In genomic region chr11:117874910-117875396, GRCh38 we compare ENCODE assay signal across 12 cellular contexts. TPM values are rescaled to one million over a fixed set of nuclear protein-coding genes. Genes with fewer than 3 reads are reported as not detected.
DNase-seq lines count a peak whose midpoint lies in the region; ATAC-seq, FAIRE-seq and TF ChIP-seq lines count a peak whose summit lies in the region.
"Had no signal": no experiment of that assay in that cellular context is flagged by ENCODE, and none has a peak within 500 bp of the region (broad histone marks: within the 10 kb centered on the region; RNA-seq: fewer than 3 reads in every experiment).

No MANE protein-coding gene starts in this region.

- POLR2A ChIA-PET in naive thymus-derived CD4-positive, alpha-beta T cell (lab: Charles Lee), result no interaction called here

- H4K20me1 ChIP-seq in astrocyte (ENCODE audit: insufficient read depth, low read length), result peaks cover 4% of the 10 kb centered on the region

- CTCF ChIA-PET in naive thymus-derived CD4-positive, alpha-beta T cell (lab: Charles Lee), result interaction anchor here (0.5 kb wide), 1 partner anchor 183 kb away, joined by 3 read pairs; no protein-coding TSS in a partner anchor

- H3K27me3 ChIP-seq in cardiac muscle cell (no peaks in the 10 kb centered on the region), astrocyte (ENCODE audit: insufficient read depth, low read length) (peaks cover 51% of the 10 kb centered on the region), upper lobe of right lung (peaks cover 35% of the 10 kb centered on the region)
- peaks cover 15 to 22% of the 10 kb centered on the region in 2 donors for H3K27me3 ChIP-seq in naive thymus-derived CD4-positive, alpha-beta T cell (ENCODE audit: control insufficient read depth in 2 of 2, insufficient read depth in 2 of 2, low read length in 2 of 2)

- H3K27ac Mint-ChIP-seq in astrocyte (ENCODE audit: unreplicated experiment), result no peak overlapping the region
- no peak overlapping the region for H3K27ac Mint-ChIP-seq in naive thymus-derived CD4-positive, alpha-beta T cell

- no peaks in the 10 kb centered on the region for H3K79me2 ChIP-seq in astrocyte (ENCODE audit: insufficient read depth, low read length)

- H3K4me1 Mint-ChIP-seq in astrocyte (ENCODE audit: low read depth, unreplicated experiment), result peaks cover 10% of the 10 kb centered on the region
- peaks cover 23 to 38% (median 28%) of the 10 kb centered on the region in 7 donors for H3K4me1 Mint-ChIP-seq in naive thymus-derived CD4-positive, alpha-beta T cell

- FAIRE-seq in astrocyte (lab: Jason Lieb, UNC), result no peak
- FAIRE-seq: K562 had no signal

- H3K4me1 ChIP-seq in cardiac muscle cell (ENCODE audit: low read depth) (peaks cover 24% of the 10 kb centered on the region), astrocyte (ENCODE audit: insufficient read depth, low read length) (peaks cover 5% of the 10 kb centered on the region), upper lobe of right lung (peaks cover 44% of the 10 kb centered on the region)
- peaks cover 12 to 29% of the 10 kb centered on the region in 2 donors for H3K4me1 ChIP-seq in naive thymus-derived CD4-positive, alpha-beta T cell (ENCODE audit: control insufficient read depth in 2 of 2, insufficient read depth in 2 of 2, low read length in 2 of 2)

- H3K4me3 ChIP-seq in cardiac muscle cell (peak overlapping the region; percentile 81), astrocyte (ENCODE audit: insufficient read depth, low read depth, low read length) (no peak overlapping the region), upper lobe of right lung (peak overlapping the region; percentile 55)
- H3K4me3 ChIP-seq in naive thymus-derived CD4-positive, alpha-beta T cell (ENCODE audit: low read length), result no peak overlapping the region
- H3K4me3 ChIP-seq: K562 had no signal

- peaks cover 64% of the 10 kb centered on the region for H3K27me3 Mint-ChIP-seq in astrocyte (ENCODE audit: low read depth, unreplicated experiment)
- H3K27me3 Mint-ChIP-seq in naive thymus-derived CD4-positive, alpha-beta T cell, result peaks cover 58 to 67% (median 66%) of the 10 kb centered on the region in 5 donors

- H3K9me3 ChIP-seq in cardiac muscle cell (ENCODE audit: low read depth) (no peaks in the 10 kb centered on the region), astrocyte (ENCODE audit: insufficient read depth, low read depth, low read length) (no peaks in the 10 kb centered on the region), upper lobe of right lung (no peaks in the 10 kb centered on the region)
- H3K9me3 ChIP-seq in naive thymus-derived CD4-positive, alpha-beta T cell (ENCODE audit: control insufficient read depth in 2 of 3, low read length in 3 of 3), result no peaks in the 10 kb centered on the region

- H3K27ac ChIP-seq in cardiac muscle cell (no peak overlapping the region), astrocyte (ENCODE audit: low read depth, low read length) (no peak overlapping the region), upper lobe of right lung (peak overlapping the region; percentile 51)
- H3K27ac ChIP-seq in naive thymus-derived CD4-positive, alpha-beta T cell (ENCODE audit: low read depth, low read length), result no peak overlapping the region

- peak overlapping the region; percentile 92 for H3K4me3 Mint-ChIP-seq in astrocyte (ENCODE audit: unreplicated experiment)
- peak overlapping the region; percentile 34 to 93 (median 74) for H3K4me3 Mint-ChIP-seq in naive thymus-derived CD4-positive, alpha-beta T cell

- no peak overlapping the region for H3K9ac ChIP-seq in astrocyte (ENCODE audit: low read length)

- H3K9me3 Mint-ChIP-seq in astrocyte (ENCODE audit: unreplicated experiment), result peaks cover 6% of the 10 kb centered on the region
- H3K9me3 Mint-ChIP-seq in naive thymus-derived CD4-positive, alpha-beta T cell, result peaks cover 0 to 2% (median 0%) of the 10 kb centered on the region in 11 donors
- H3K9me3 Mint-ChIP-seq: activated T-cell treated with anti-CD3 and anti-CD28 coated beads, Interleukin-2, amount 50 U/mL, for 4 hours had no signal

- peak overlapping the region; percentile 89 for H3K4me2 ChIP-seq in astrocyte (ENCODE audit: low read length)

- ATAC-seq in Right ventricle myocardium superior (ENCODE audit: poor library complexity) (no peak), upper lobe of right lung (no peak), HG02588 (IDR thresholded peaks at IDR 0.05; ENCODE audit: unreplicated experiment) (no peak)
- peak; percentile 21 for ATAC-seq in naive thymus-derived CD4-positive, alpha-beta T cell
- ATAC-seq: K562 had no signal

- intact Hi-C loops in Right ventricle myocardium superior (cut with DNase I), result no loop called here
- intact Hi-C loops in naive thymus-derived CD4-positive, alpha-beta T cell (cut with micrococcal nuclease), result no loop called here
- intact Hi-C loops in upper lobe of right lung (cut with DNase I), result no loop called here

- H2AFZ ChIP-seq in astrocyte (ENCODE audit: low read depth, low read length), result peak overlapping the region; percentile 51

- DNase-seq in cardiac muscle cell (ENCODE audit: low read depth in 1 of 2, low spot score in 1 of 2) (no peak), Right ventricle myocardium superior (no peak), astrocyte (ENCODE audit: low read depth) (no peak), upper lobe of right lung (no peak), NCI-H526 treated with DMSO at 0.1 percent for 48 hours (lab: John Stamatoyannopoulos, UW) (no peak)
- DNase-seq in naive thymus-derived CD4-positive, alpha-beta T cell, result no peak
- no peak for DNase-seq in stimulated activated CD4-positive, alpha-beta T cell treated with anti-CD3 and anti-CD28 coated beads, Interleukin-4, amount 100 ng/mL, for 4 hours
- DNase-seq: activated T-cell treated with anti-CD3 and anti-CD28 coated beads, Interleukin-2, amount 50 U/mL, for 4 hours had no signal

- TF ChIP-seq CTCF in cardiac muscle cell (IDR thresholded peaks at IDR 0.05; ENCODE audit: low read depth, low read length), result no peak
- TF ChIP-seq CTCF in astrocyte (IDR thresholded peaks at IDR 0.05; ENCODE audit: insufficient read depth, low read depth, low read length), result no peak
- TF ChIP-seq CTCF in upper lobe of right lung (IDR thresholded peaks at IDR 0.05), result no peak

- no peaks in the 10 kb centered on the region for H3K36me3 Mint-ChIP-seq in astrocyte (ENCODE audit: low read depth, unreplicated experiment)
- peaks cover 0 to 4% (median 0%) of the 10 kb centered on the region in 5 donors for H3K36me3 Mint-ChIP-seq in naive thymus-derived CD4-positive, alpha-beta T cell

- H3K36me3 ChIP-seq in cardiac muscle cell (no peaks in the 10 kb centered on the region), astrocyte (ENCODE audit: insufficient read depth, low read length) (no peaks in the 10 kb centered on the region), upper lobe of right lung (no peaks in the 10 kb centered on the region)
- no peaks in the 10 kb centered on the region for H3K36me3 ChIP-seq in naive thymus-derived CD4-positive, alpha-beta T cell (ENCODE audit: control insufficient read depth in 2 of 3, insufficient read depth in 3 of 3, low read length in 3 of 3)

RNA-seq across cellular contexts. Expression of gene FXYD6, which starts 1.5 kb away (rescaled TPM):
- total RNA-seq in cardiac muscle cell (324 and 403 TPM in 2 replicates), Right ventricle myocardium superior (34.6 TPM), astrocyte (8.1 and 10.5 TPM in 2 replicates), upper lobe of right lung (59.0 TPM)
- 310 and 541 TPM in 2 replicates for polyA plus RNA-seq in cardiac muscle cell
- total RNA-seq in naive thymus-derived CD4-positive, alpha-beta T cell, result 1 to 10 TPM in 1 of 5 experiments, under 1 TPM in 2, not detected in 2; 0.10 to 5.4 (median 0.98) TPM
- not detected for polyA plus RNA-seq in naive thymus-derived CD4-positive, alpha-beta T cell
- total RNA-seq: T-helper 2 cell treated with Interferon-gamma antibody and Interleukin-4, amounts not matched to agents 100 ng/mL and 5 ng/mL, for 36 hours had no signal

RNA-seq across cellular contexts. Expression of gene FXYD2, which starts 50.4 kb away (rescaled TPM):
- total RNA-seq in cardiac muscle cell (0.07 and 2.4 TPM in 2 replicates), Right ventricle myocardium superior (1.4 TPM), astrocyte (not detected in 2 replicates), upper lobe of right lung (3.6 TPM)
- 2.3 and 4.4 TPM in 2 replicates for polyA plus RNA-seq in cardiac muscle cell
- 1 to 10 TPM; 3.1 to 6.7 (median 4.4) TPM for total RNA-seq in naive thymus-derived CD4-positive, alpha-beta T cell
- polyA plus RNA-seq in naive thymus-derived CD4-positive, alpha-beta T cell, result 10 to 100 TPM; 11.2 to 25.6 TPM
- total RNA-seq: K562 had no signal
- polyA plus RNA-seq: K562 had no signal

RNA-seq across cellular contexts. Expression of gene TMPRSS13, which starts 54.2 kb away (rescaled TPM):
- total RNA-seq in cardiac muscle cell, result 0.04 and 0.66 TPM in 2 replicates
- polyA plus RNA-seq in cardiac muscle cell, result 0.40 TPM in 1 of 2 replicates, not detected in the other
- total RNA-seq in Right ventricle myocardium superior, result not detected
- total RNA-seq in astrocyte, result 0.10 and 0.66 TPM in 2 replicates
- total RNA-seq in naive thymus-derived CD4-positive, alpha-beta T cell, result 1 to 10 TPM; 2.4 to 4.1 (median 3.1) TPM
- under 1 TPM; 0.47 to 0.66 TPM for polyA plus RNA-seq in naive thymus-derived CD4-positive, alpha-beta T cell
- total RNA-seq in upper lobe of right lung, result 9.9 TPM
- total RNA-seq: dermis microvascular lymphatic vessel endothelial cell had no signal

Comparison
In these comparisons a context has a peak if more than half of its experiments do, and no peak if none do; other contexts are left out.
1. H3K4me3 ChIP-seq: peak in cardiac muscle cell (single experiment) and upper lobe of right lung (single experiment); none in astrocyte (single experiment) and naive thymus-derived CD4-positive, alpha-beta T cell (single experiment).